ENCODE assay signal across 8 cellular contexts in genomic region chr1:31932491-31933316, GRCh38. TPM values are rescaled to one million over a fixed set of nuclear protein-coding genes. Genes with fewer than 3 reads are reported as not detected.
A peak's percentile ranks its signal among the peaks of the same experiment; 100 is the strongest.
DNase-seq lines count a peak whose midpoint lies in the region; ATAC-seq and TF ChIP-seq lines count a peak whose summit lies in the region.

No MANE protein-coding gene starts in this region.

- no peak for TF ChIP-seq CTCF in LNCaP clone FGC (IDR thresholded peaks at IDR 0.05; ENCODE audit: control insufficient read depth, extremely low read depth, insufficient read depth)
- TF ChIP-seq CTCF in breast epithelium (IDR thresholded peaks at IDR 0.05): no peak
- TF ChIP-seq CTCF in natural killer cell (IDR thresholded peaks at IDR 0.05): no peak

- no peaks in the 10 kb centered on the region for H3K36me3 ChIP-seq in breast epithelium

- peak overlapping the region; percentile 84 to 99 for H3K27ac Mint-ChIP-seq in natural killer cell

- peak; percentile 48 to 57 (median 48) for ATAC-seq in natural killer cell

- intact Hi-C loops in breast epithelium (cut with DNase I; ENCODE audit: low total_unique reads) (no loop called here), natural killer cell (cut with micrococcal nuclease) (no loop called here)

- peak overlapping the region; percentile 49 to 97 for H3K27ac ChIP-seq in breast epithelium

- H3K4me3 ChIP-seq in LNCaP clone FGC (ENCODE audit: low read depth, low read length): no peak overlapping the region
- H3K4me3 ChIP-seq in breast epithelium: peak overlapping the region in 1 of 3 donors; percentile 12

- peaks cover 6 to 46% of the 10 kb centered on the region in 2 donors for H3K4me1 ChIP-seq in breast epithelium

- no peaks in the 10 kb centered on the region for H3K9me3 Mint-ChIP-seq in natural killer cell

- H3K4me3 Mint-ChIP-seq in natural killer cell: peak overlapping the region; percentile 100

- no peaks in the 10 kb centered on the region for H3K36me3 Mint-ChIP-seq in natural killer cell

- H3K27me3 ChIP-seq in breast epithelium: no peaks in the 10 kb centered on the region

- DNase-seq in DMS53 treated with DMSO at 0.1 percent for 48 hours (lab: John Stamatoyannopoulos, UW; ENCODE audit: unreplicated experiment) (peak; percentile 36), LNCaP clone FGC (ENCODE audit: low read depth) (peak; percentile 88), breast epithelium (ENCODE audit: low spot score in 2 of 2) (no peak), natural killer cell (no peak), Ammon's horn (ENCODE audit: low spot score) (no peak), hepatic stellate cell (ENCODE audit: low spot score) (no peak), HuH-7 (ENCODE audit: low spot score) (no peak)
- no peak for DNase-seq in central memory CD4-positive, alpha-beta T cell

- TF ChIP-seq POLR2A in breast epithelium (IDR thresholded peaks at IDR 0.05): no peak

- peaks cover 80 to 88% of the 10 kb centered on the region in 2 donors for H3K4me1 Mint-ChIP-seq in natural killer cell

- H3K27me3 Mint-ChIP-seq in natural killer cell (ENCODE audit: low read depth in 2 of 2): no peaks in the 10 kb centered on the region

- no peaks in the 10 kb centered on the region for H3K9me3 ChIP-seq in breast epithelium

RNA-seq across cellular contexts. Expression of gene PTP4A2, which starts 5.5 kb away (rescaled TPM):
- 100 to 1,000 TPM; 225 to 271 (median 252) TPM for total RNA-seq in breast epithelium
- 100 to 1,000 TPM; 435 to 527 (median 443) TPM for total RNA-seq in natural killer cell

Comparison
In these comparisons a context has a peak if more than half of its experiments do, and no peak if none do; other contexts are left out.
1. DNase-seq: peak in DMS53 treated with DMSO at 0.1 percent for 48 hours (single experiment) and LNCaP clone FGC (single experiment); none in breast epithelium (0 of 2), natural killer cell (single experiment), Ammon's horn (single experiment), hepatic stellate cell (single experiment), HuH-7 (single experiment) and central memory CD4-positive, alpha-beta T cell (single experiment).